Comparison of ENCODE assay signal across 16 cellular contexts in genomic region chr10:126500185-126500584, GRCh38.
DNase-seq lines count a peak whose midpoint lies in the region; ATAC-seq and TF ChIP-seq lines count a peak whose summit lies in the region.
"Had no signal": no experiment of that assay in that cellular context is flagged by ENCODE, and none has a peak within 500 bp of the region (broad histone marks: within the 10 kb centered on the region; RNA-seq: fewer than 3 reads in every experiment).

No MANE protein-coding gene starts in this region.

- H2AK5ac ChIP-seq in trophoblast cell (ENCODE audit: low read length): no peak overlapping the region

- no peak overlapping the region for H3K27ac ChIP-seq in trophoblast cell (ENCODE audit: low read depth, low read length)
- H3K27ac ChIP-seq: 22Rv1, SJCRH30 had no signal

- WGBS in trophoblast cell (ENCODE audit: extremely low coverage, insufficient coverage, insufficient read length): 100% methylated on average over 2 of the region's 4 CpGs

- H3K79me2 ChIP-seq in trophoblast cell (ENCODE audit: control insufficient read depth, insufficient read depth, low read length, poor library complexity): no peaks in the 10 kb centered on the region

- no peak overlapping the region for H4K91ac ChIP-seq in trophoblast cell (ENCODE audit: low read depth, low read length)

- peaks cover 4% of the 10 kb centered on the region for H3K9me3 ChIP-seq in trophoblast cell (ENCODE audit: insufficient read depth, low read depth, low read length)
- H3K9me3 ChIP-seq: SJCRH30 had no signal

- H3K4me1 Mint-ChIP-seq in activated naive CD8-positive, alpha-beta T cell treated with anti-CD3 and anti-CD28 coated beads for 36 hours: no peaks in the 10 kb centered on the region
- H3K4me1 Mint-ChIP-seq: CD4-positive, alpha-beta memory T cell had no signal

- no peak overlapping the region for H3K18ac ChIP-seq in trophoblast cell (ENCODE audit: low read length)

- H3K4ac ChIP-seq in trophoblast cell (ENCODE audit: low read depth, low read length): no peak overlapping the region

- H4K12ac ChIP-seq in trophoblast cell (ENCODE audit: low read depth, low read length): no peak overlapping the region

- DNase-seq in NCI-H1694 treated with DMSO at 0.1 percent for 48 hours (lab: John Stamatoyannopoulos, UW) (peak; percentile 13), NCI-H1694 (lab: John Stamatoyannopoulos, UW) (no peak), HEK293T (ENCODE audit: extremely low spot score) (peak; percentile 23), RPMI7951 (ENCODE audit: low read depth) (peak; percentile 81), trophoblast cell (peak; percentile 24 to 55)
- no peak for DNase-seq in activated naive CD8-positive, alpha-beta T cell treated with anti-CD3 and anti-CD28 coated beads for 36 hours
- DNase-seq: CD4-positive, alpha-beta memory T cell; DMS79; NCI-H2029 treated with DMSO at 0.1 percent for 48 hours; NCI-H526 treated with DMSO at 0.1 percent for 48 hours; PC-3; SJCRH30; T-helper 17 cell had no signal

- no peak overlapping the region for H2AFZ ChIP-seq in trophoblast cell (ENCODE audit: insufficient read depth, low read length, poor library complexity)

- no peak for ATAC-seq in GM21526 (IDR thresholded peaks at IDR 0.05; ENCODE audit: low FRiP score, unreplicated experiment)
- ATAC-seq in HG03457 (IDR thresholded peaks at IDR 0.05; ENCODE audit: unreplicated experiment): no peak
- ATAC-seq: PC-3, T-helper 17 cell had no signal

- H3K36me3 Mint-ChIP-seq in activated naive CD8-positive, alpha-beta T cell treated with anti-CD3 and anti-CD28 coated beads for 36 hours: no peaks in the 10 kb centered on the region
- H3K36me3 Mint-ChIP-seq: CD4-positive, alpha-beta memory T cell had no signal

- H3K4me1 ChIP-seq in trophoblast cell (ENCODE audit: control insufficient read depth in 1 of 2, insufficient read depth in 2 of 2, low read length in 2 of 2): no peaks in the 10 kb centered on the region

- no peaks in the 10 kb centered on the region for H3K36me3 ChIP-seq in trophoblast cell (ENCODE audit: control insufficient read depth in 1 of 2, insufficient read depth in 2 of 2, low read length in 2 of 2)
- H3K36me3 ChIP-seq: SJCRH30 had no signal

- H2BK5ac ChIP-seq in trophoblast cell (ENCODE audit: low read depth, low read length, poor library complexity): no peak overlapping the region

- H3K4me3 Mint-ChIP-seq in activated naive CD8-positive, alpha-beta T cell treated with anti-CD3 and anti-CD28 coated beads for 36 hours: no peak overlapping the region
- H3K4me3 Mint-ChIP-seq: CD4-positive, alpha-beta memory T cell; T-helper 17 cell had no signal

- H3K27me3 ChIP-seq in trophoblast cell (ENCODE audit: insufficient read depth, low read length): no peaks in the 10 kb centered on the region
- H3K27me3 ChIP-seq: SJCRH30 had no signal

- no peak overlapping the region for H2BK120ac ChIP-seq in trophoblast cell (ENCODE audit: insufficient read depth, low read length, poor library complexity)

- no peaks in the 10 kb centered on the region for H3K79me1 ChIP-seq in trophoblast cell (ENCODE audit: low read length)

- no peak overlapping the region for H3K23ac ChIP-seq in trophoblast cell (ENCODE audit: low read length)

- no peak overlapping the region for H3K4me3 ChIP-seq in trophoblast cell (ENCODE audit: low read depth, low read length)
- H3K4me3 ChIP-seq: SJCRH30 had no signal

- POLR2A ChIA-PET in HEK293T (lab: Yijun Ruan, JAX): no interaction called here

- no peak overlapping the region for H3K27ac Mint-ChIP-seq in activated naive CD8-positive, alpha-beta T cell treated with anti-CD3 and anti-CD28 coated beads for 36 hours
- H3K27ac Mint-ChIP-seq: T-helper 17 cell had no signal

- CTCF ChIA-PET in HEK293T (lab: Yijun Ruan, JAX): no interaction called here

- H3K14ac ChIP-seq in trophoblast cell (ENCODE audit: low read length): no peak overlapping the region

- H3K27me3 Mint-ChIP-seq in activated naive CD8-positive, alpha-beta T cell treated with anti-CD3 and anti-CD28 coated beads for 36 hours: no peaks in the 10 kb centered on the region
- H3K27me3 Mint-ChIP-seq: CD4-positive, alpha-beta memory T cell; T-helper 17 cell had no signal

- no peak overlapping the region for H4K8ac ChIP-seq in trophoblast cell (ENCODE audit: low read depth, low read length)

- no peak overlapping the region for H2BK12ac ChIP-seq in trophoblast cell (ENCODE audit: low read length)

- H3K4me2 ChIP-seq in trophoblast cell (ENCODE audit: low read length): no peak overlapping the region

- H3K9ac ChIP-seq in trophoblast cell (ENCODE audit: low read length): no peak overlapping the region

- no peaks in the 10 kb centered on the region for H3K9me3 Mint-ChIP-seq in activated naive CD8-positive, alpha-beta T cell treated with anti-CD3 and anti-CD28 coated beads for 36 hours

TF ChIP-seq in HEK293T, 16 proteins besides CTCF, POLR2A, EP300 and RAD21:
- TF ChIP-seq TARDBP (IDR thresholded peaks at IDR 0.05) (no peak), SUZ12 (IDR thresholded peaks at IDR 0.05) (no peak), L3MBTL2 (conservative IDR thresholded peaks at IDR 0.05) (0 out of 2 replicates have a peak, but pooled peaks have one; percentile 11)
TF ChIP-seq in HEK293T: peak in this region for 1.

Comparison
In these comparisons a context has a peak if more than half of its experiments do, and no peak if none do; other contexts are left out.
1. DNase-seq: peak in NCI-H1694 treated with DMSO at 0.1 percent for 48 hours (single experiment), HEK293T (single experiment), RPMI7951 (single experiment) and trophoblast cell (2 of 2); none in NCI-H1694 (single experiment) and activated naive CD8-positive, alpha-beta T cell treated with anti-CD3 and anti-CD28 coated beads for 36 hours (single experiment).